1 cellular context compared by ENCODE assay signal in genomic region chr11:68027667-68028066, GRCh38.
TF ChIP-seq lines count a peak whose summit lies in the region.

No MANE protein-coding gene starts in this region.

TF ChIP-seq in HCT116, 20 proteins besides CTCF, POLR2A, EP300 and RAD21 (continued from another document):
- TF ChIP-seq REST (IDR thresholded peaks at IDR 0.05; ENCODE audit: low read depth) (no peak), POLR2AphosphoS5 (IDR thresholded peaks at IDR 0.05; ENCODE audit: low read depth, low read length) (no peak), ATF3 (IDR thresholded peaks at IDR 0.05) (no peak)
